ENCODE assay signal across 12 cellular contexts in the genomic region with DNA sequence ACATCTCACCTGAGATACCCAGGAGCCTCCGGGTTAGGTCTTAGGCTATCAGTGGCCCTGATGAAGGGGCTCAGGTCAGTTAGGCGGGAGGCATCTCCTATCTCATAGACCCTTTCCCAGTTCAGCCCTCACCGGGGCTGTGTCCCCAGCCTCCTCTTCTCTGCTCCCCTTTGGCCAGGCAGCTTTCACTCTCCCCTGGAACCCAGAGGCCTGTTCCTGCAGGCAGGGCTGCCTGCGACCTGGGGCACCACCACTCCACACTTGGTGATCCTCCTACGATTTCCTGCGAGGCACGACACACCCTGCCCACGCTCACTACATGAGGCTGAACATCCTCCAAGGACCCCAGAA.
"Had no signal": no experiment of that assay in that cellular context is flagged by ENCODE, and none has a peak within 500 bp of the region (broad histone marks: within the 10 kb centered on the region; RNA-seq: fewer than 3 reads in every experiment).

No MANE protein-coding gene starts in this region.

- H3K27ac ChIP-seq: esophagus muscularis mucosa, left ventricle myocardium inferior, ovary, sigmoid colon had no signal

- H3K27me3 ChIP-seq: esophagus muscularis mucosa, ovary, sigmoid colon had no signal

- H3K4me1 Mint-ChIP-seq: activated naive CD4-positive, alpha-beta T cell treated with anti-CD3 and anti-CD28 coated beads, Interleukin-2, amount 10 ng/mL, durations not matched to agents 7 days and 5 days had no signal

- FAIRE-seq: colon had no signal

- H3K4me3 Mint-ChIP-seq: activated naive CD4-positive, alpha-beta T cell treated with anti-CD3 and anti-CD28 coated beads, Interleukin-2, amount 10 ng/mL, durations not matched to agents 7 days and 5 days; nephron progenitor cell had no signal

- H3K9me3 ChIP-seq: esophagus muscularis mucosa, left ventricle myocardium inferior, ovary, sigmoid colon, thoracic aorta had no signal

- H3K27ac Mint-ChIP-seq: activated naive CD4-positive, alpha-beta T cell treated with anti-CD3 and anti-CD28 coated beads, Interleukin-2, amount 10 ng/mL, durations not matched to agents 7 days and 5 days had no signal

- H3K4me1 ChIP-seq: esophagus muscularis mucosa, left ventricle myocardium inferior, sigmoid colon had no signal

- H3K9me3 Mint-ChIP-seq: activated naive CD4-positive, alpha-beta T cell treated with anti-CD3 and anti-CD28 coated beads, Interleukin-2, amount 10 ng/mL, durations not matched to agents 7 days and 5 days had no signal

- H3K36me3 Mint-ChIP-seq: activated naive CD4-positive, alpha-beta T cell treated with anti-CD3 and anti-CD28 coated beads, Interleukin-2, amount 10 ng/mL, durations not matched to agents 7 days and 5 days had no signal

- H3K36me3 ChIP-seq: ovary, thoracic aorta had no signal

- H3K4me3 ChIP-seq: esophagus muscularis mucosa, left ventricle myocardium inferior, ovary, sigmoid colon, thoracic aorta had no signal

- DNase-seq: activated CD4-positive, alpha-beta T cell treated with anti-CD3 and anti-CD28 coated beads, Interleukin-2, amount 50 U/mL, for 1 hour; activated naive CD4-positive, alpha-beta T cell treated with anti-CD3 and anti-CD28 coated beads, Interleukin-2, amount 10 ng/mL, durations not matched to agents 7 days and 5 days; activated T-cell treated with anti-CD3 and anti-CD28 coated beads for 4 hours; caudate nucleus; left ventricle myocardium inferior; nephron progenitor cell; ovary; sigmoid colon; stimulated activated CD4-positive, alpha-beta T cell treated with anti-CD3 and anti-CD28 coated beads, Interleukin-2, amount 100 ng/mL, for 24 hours had no signal
